10 cellular contexts compared by ENCODE assay signal in genomic region chr3:171383206-171384018, GRCh38.
A peak's percentile ranks its signal among the peaks of the same experiment; 100 is the strongest.
DNase-seq lines count a peak whose midpoint lies in the region; ATAC-seq and TF ChIP-seq lines count a peak whose summit lies in the region.
"Had no signal": no experiment of that assay in that cellular context is flagged by ENCODE, and none has a peak within 500 bp of the region (broad histone marks: within the 10 kb centered on the region; RNA-seq: fewer than 3 reads in every experiment).

No MANE protein-coding gene starts in this region.

- H3K36me3 Mint-ChIP-seq in MCF 10A (ENCODE audit: insufficient read depth, unreplicated experiment) (no peaks in the 10 kb centered on the region), mesothelial cell of epicardium (no peaks in the 10 kb centered on the region)
- H3K36me3 Mint-ChIP-seq in activated CD4-positive, alpha-beta T cell treated with anti-CD3 and anti-CD28 coated beads, Interleukin-2, amount 10 ng/mL, durations not matched to agents 24 days and 14 days (ENCODE audit: low read depth) = no peaks in the 10 kb centered on the region

- CTCF ChIA-PET in MCF 10A (lab: Yijun Ruan, JAX) = interaction anchor here (1.8 kb wide), 1 partner anchor 10 kb away, joined by 5 read pairs; no protein-coding TSS in a partner anchor

- H3K4me1 Mint-ChIP-seq in MCF 10A (ENCODE audit: insufficient read depth, unreplicated experiment) = peaks cover 10% of the 10 kb centered on the region
- H3K4me1 Mint-ChIP-seq in mesothelial cell of epicardium = peaks cover 35% of the 10 kb centered on the region
- H3K4me1 Mint-ChIP-seq in activated CD4-positive, alpha-beta T cell treated with anti-CD3 and anti-CD28 coated beads, Interleukin-2, amount 10 ng/mL, durations not matched to agents 24 days and 14 days = peaks cover 12% of the 10 kb centered on the region

- ATAC-seq in HG02759 (IDR thresholded peaks at IDR 0.05; ENCODE audit: unreplicated experiment) (peak; percentile 72), GM18867 (IDR thresholded peaks at IDR 0.05; ENCODE audit: unreplicated experiment) (no peak)

- intact Hi-C loops in MCF 10A (cut with micrococcal nuclease) = no loop called here
- intact Hi-C loops in activated CD4-positive, alpha-beta T cell treated with anti-CD3 and anti-CD28 coated beads, Interleukin-2, amount 10 ng/mL, durations not matched to agents 24 days and 14 days (cut with micrococcal nuclease) = no loop called here

- TF ChIP-seq CTCF in MCF 10A (IDR thresholded peaks at IDR 0.05; ENCODE audit: unreplicated experiment) (no peak), mesothelial cell of epicardium (IDR thresholded peaks at IDR 0.05; ENCODE audit: unreplicated experiment) (no peak)

- H3K4me3 Mint-ChIP-seq in MCF 10A (ENCODE audit: unreplicated experiment) = no peak overlapping the region
- H3K4me3 Mint-ChIP-seq in mesothelial cell of epicardium = no peak overlapping the region
- no peak overlapping the region for H3K4me3 Mint-ChIP-seq in activated CD4-positive, alpha-beta T cell treated with anti-CD3 and anti-CD28 coated beads, Interleukin-2, amount 10 ng/mL, durations not matched to agents 24 days and 14 days

- POLR2A ChIA-PET in MCF 10A (lab: Yijun Ruan, JAX) = interaction anchor here (1.0 to 1.6 kb wide), 3 partner anchors 28 to 99 kb away, joined by 3 to 5 read pairs (median 3); partner anchors contain the start of gene TNIK

- H3K9me3 Mint-ChIP-seq in MCF 10A (ENCODE audit: unreplicated experiment) (no peaks in the 10 kb centered on the region), mesothelial cell of epicardium (no peaks in the 10 kb centered on the region)
- no peaks in the 10 kb centered on the region for H3K9me3 Mint-ChIP-seq in activated CD4-positive, alpha-beta T cell treated with anti-CD3 and anti-CD28 coated beads, Interleukin-2, amount 10 ng/mL, durations not matched to agents 24 days and 14 days

- H3K27ac Mint-ChIP-seq in MCF 10A (ENCODE audit: low read depth, unreplicated experiment) (no peak overlapping the region), mesothelial cell of epicardium (peak overlapping the region; percentile 30)
- H3K27ac Mint-ChIP-seq in activated CD4-positive, alpha-beta T cell treated with anti-CD3 and anti-CD28 coated beads, Interleukin-2, amount 10 ng/mL, durations not matched to agents 24 days and 14 days = no peak overlapping the region

- no peaks in the 10 kb centered on the region for H3K27me3 Mint-ChIP-seq in MCF 10A (ENCODE audit: insufficient read depth, unreplicated experiment)
- H3K27me3 Mint-ChIP-seq in mesothelial cell of epicardium (ENCODE audit: low read depth) = no peaks in the 10 kb centered on the region
- H3K27me3 Mint-ChIP-seq in activated CD4-positive, alpha-beta T cell treated with anti-CD3 and anti-CD28 coated beads, Interleukin-2, amount 10 ng/mL, durations not matched to agents 24 days and 14 days = no peaks in the 10 kb centered on the region

- DNase-seq in G401 (ENCODE audit: low spot score) = peak; percentile 19
- peak; percentile 14 for DNase-seq in MCF 10A (ENCODE audit: unreplicated experiment)
- no peak for DNase-seq in mesothelial cell of epicardium (ENCODE audit: low spot score in 2 of 2, unreplicated experiment in 2 of 2)
- DNase-seq in NCI-H82 treated with DMSO at 0.1 percent for 48 hours (lab: John Stamatoyannopoulos, UW; ENCODE audit: unreplicated experiment) = no peak
- no peak for DNase-seq in stimulated activated CD4-positive, alpha-beta T cell treated with anti-CD3 and anti-CD28 coated beads, Interleukin-15, amount 100 ng/mL, for 24 hours
- no peak for DNase-seq in activated CD4-positive, alpha-beta T cell treated with anti-CD3 and anti-CD28 coated beads, Interleukin-2, amount 10 ng/mL, durations not matched to agents 24 days and 14 days
- DNase-seq: Calu3, NCI-H345 had no signal

- no TSS peak for BruUV-seq in MCF 10A (replicated peaks; lab: Mats Ljungman, UMichigan)

- in situ Hi-C loops in G401 (cut with HindIII; ENCODE audit: low sequenced_read_pairs) = no loop called here

Comparison
In these comparisons a context has a peak if more than half of its experiments do, and no peak if none do; other contexts are left out.
1. DNase-seq: peak in G401 (single experiment) and MCF 10A (single experiment); none in mesothelial cell of epicardium (0 of 2), NCI-H82 treated with DMSO at 0.1 percent for 48 hours (single experiment), stimulated activated CD4-positive, alpha-beta T cell treated with anti-CD3 and anti-CD28 coated beads, Interleukin-15, amount 100 ng/mL, for 24 hours (single experiment) and activated CD4-positive, alpha-beta T cell treated with anti-CD3 and anti-CD28 coated beads, Interleukin-2, amount 10 ng/mL, durations not matched to agents 24 days and 14 days (single experiment).